Comparison of ENCODE assay signal across 1 cellular context in genomic region chr5:34411470-34412346, GRCh38.
TF ChIP-seq lines count a peak whose summit lies in the region.

No MANE protein-coding gene starts in this region.

TF ChIP-seq in H1, 55 proteins besides CTCF, POLR2A, EP300 and RAD21:
- TF ChIP-seq SUZ12 (IDR thresholded peaks at IDR 0.05; ENCODE audit: low read length) (no peak), EZH2 (IDR thresholded peaks at IDR 0.05; ENCODE audit: low read depth, low read length, severe bottlenecking) (no peak), HDAC2 (IDR thresholded peaks at IDR 0.05; ENCODE audit: borderline replicate concordance in 1 of 2, low read depth in 2 of 2, low read length in 2 of 2) (peak in 1 of 2 experiments; percentile 95; a peak in 2 of 4 replicates), ASH2L (IDR thresholded peaks at IDR 0.05; ENCODE audit: low read length) (no peak), RFX5 (IDR thresholded peaks at IDR 0.05; ENCODE audit: borderline replicate concordance, low read depth, low read length) (no peak), PHF8 (conservative IDR thresholded peaks at IDR 0.05; ENCODE audit: low read depth, low read length) (no peak), CEBPB (IDR thresholded peaks at IDR 0.05; ENCODE audit: low read depth, low read length) (no peak), KDM1A (IDR thresholded peaks at IDR 0.05; ENCODE audit: borderline replicate concordance, low read length) (no peak), GABPA (IDR thresholded peaks at IDR 0.05; ENCODE audit: borderline replicate concordance, insufficient read depth, low read length) (no peak), SRF (IDR thresholded peaks at IDR 0.05; ENCODE audit: low read depth, low read length) (no peak), ZNF274 (IDR thresholded peaks at IDR 0.05; ENCODE audit: borderline replicate concordance, extremely low read depth, low read length) (no peak), CBX5 (IDR thresholded peaks at IDR 0.05; ENCODE audit: low read depth, low read length) (no peak), SIX5 (IDR thresholded peaks at IDR 0.05; ENCODE audit: low read depth, low read length) (no peak), HDAC6 (IDR thresholded peaks at IDR 0.05; ENCODE audit: low read depth, low read length) (no peak), YY1 (IDR thresholded peaks at IDR 0.05; ENCODE audit: low read depth, low read length) (peak; percentile 43; the same call in 1 of the 2 replicates), TCF12 (IDR thresholded peaks at IDR 0.05; ENCODE audit: low read depth, low read length) (peak; percentile 97; the same call in 1 of the 2 replicates), SIRT6 (IDR thresholded peaks at IDR 0.05; ENCODE audit: low read length) (no peak), FOSL1 (IDR thresholded peaks at IDR 0.05; ENCODE audit: insufficient read depth, low read depth, low read length) (no peak), MAFK (IDR thresholded peaks at IDR 0.05; ENCODE audit: low read depth, low read length) (peak; percentile 64), SIN3A (conservative IDR thresholded peaks at IDR 0.05 in 1 of 2, IDR thresholded peaks at IDR 0.05 in 1 of 2; ENCODE audit: low read depth in 1 of 2, low read length in 2 of 2) (peak in 1 of 2 experiments; percentile 94; a peak in 3 of 4 replicates), NANOG (IDR thresholded peaks at IDR 0.05; ENCODE audit: insufficient read depth, low read depth, low read length, poor library complexity, severe bottlenecking) (peak; percentile 87), TAF7 (optimal IDR thresholded peaks at IDR 0.05; ENCODE audit: borderline replicate concordance, low read depth, low read length) (peak; percentile 28), CBX8 (IDR thresholded peaks at IDR 0.05; ENCODE audit: borderline replicate concordance, low read depth, low read length) (no peak), USF2 (IDR thresholded peaks at IDR 0.05; ENCODE audit: low read length) (no peak), CHD2 (IDR thresholded peaks at IDR 0.05; ENCODE audit: low read length) (no peak), BCL11A (IDR thresholded peaks at IDR 0.05; ENCODE audit: low read depth in 2 of 2, low read length in 2 of 2) (no peak), E2F6 (IDR thresholded peaks at IDR 0.05) (peak; percentile 45; the same call in 1 of the 2 replicates), RXRA (IDR thresholded peaks at IDR 0.05; ENCODE audit: insufficient read depth, low read depth, low read length) (0 out of 2 replicates have a peak, but pooled peaks have one; percentile 52), TBP (IDR thresholded peaks at IDR 0.05; ENCODE audit: low read depth, low read length) (peak; percentile 37; the same call in 1 of the 2 replicates), BRCA1 (IDR thresholded peaks at IDR 0.05; ENCODE audit: low read depth, low read length) (no peak), JUND (IDR thresholded peaks at IDR 0.05; ENCODE audit: low read length) (no peak), POLR2AphosphoS5 (IDR thresholded peaks at IDR 0.05; ENCODE audit: low read depth, low read length) (0 out of 2 replicates have a peak, but pooled peaks have one; percentile 44), RNF2 (IDR thresholded peaks at IDR 0.05; ENCODE audit: borderline replicate concordance, low read depth, low read length, missing control alignments, poor library complexity, severe bottlenecking) (no peak), RBBP5 (IDR thresholded peaks at IDR 0.05; ENCODE audit: borderline replicate concordance, low read depth, low read length) (0 out of 2 replicates have a peak, but pooled peaks have one; percentile 23), SP1 (IDR thresholded peaks at IDR 0.05; ENCODE audit: low read depth, low read length) (peak; percentile 77; the same call in 1 of the 2 replicates), KDM4A (IDR thresholded peaks at IDR 0.05; ENCODE audit: low read depth, low read length, severe bottlenecking) (no peak), POU5F1 (IDR thresholded peaks at IDR 0.05; ENCODE audit: low read depth, low read length) (peak; percentile 64; the same call in 1 of the 2 replicates), KDM5A (IDR thresholded peaks at IDR 0.05; ENCODE audit: low read length) (no peak), JUN (IDR thresholded peaks at IDR 0.05; ENCODE audit: low read depth, low read length) (no peak), SP2 (IDR thresholded peaks at IDR 0.05; ENCODE audit: low read length) (no peak), BACH1 (IDR thresholded peaks at IDR 0.05; ENCODE audit: low read length) (peak; percentile 64), ATF2 (IDR thresholded peaks at IDR 0.05; ENCODE audit: low read length) (peak; percentile 61; the same call in 1 of the 2 replicates), SP4 (IDR thresholded peaks at IDR 0.05; ENCODE audit: low read length) (no peak), TEAD4 (IDR thresholded peaks at IDR 0.05; ENCODE audit: low read depth, low read length) (peak; percentile 55; the same call in 1 of the 2 replicates), EGR1 (IDR thresholded peaks at IDR 0.05; ENCODE audit: borderline replicate concordance, low read depth, low read length) (no peak), TAF1 (IDR thresholded peaks at IDR 0.05; ENCODE audit: low read depth, low read length) (no peak), CREB1 (IDR thresholded peaks at IDR 0.05) (no peak), SAP30 (IDR thresholded peaks at IDR 0.05; ENCODE audit: insufficient read depth, insufficient replicate concordance, low read length) (no peak), GTF2F1 (IDR thresholded peaks at IDR 0.05; ENCODE audit: borderline replicate concordance, low read depth, low read length) (no peak), CHD1 (IDR thresholded peaks at IDR 0.05; ENCODE audit: low read depth, low read length) (no peak), NRF1 (IDR thresholded peaks at IDR 0.05; ENCODE audit: low read depth, low read length) (no peak), CTBP2 (IDR thresholded peaks at IDR 0.05; ENCODE audit: borderline replicate concordance, insufficient read depth, insufficient read length, low read length) (peak; percentile 73)
- TF ChIP-seq, protein P1, sequence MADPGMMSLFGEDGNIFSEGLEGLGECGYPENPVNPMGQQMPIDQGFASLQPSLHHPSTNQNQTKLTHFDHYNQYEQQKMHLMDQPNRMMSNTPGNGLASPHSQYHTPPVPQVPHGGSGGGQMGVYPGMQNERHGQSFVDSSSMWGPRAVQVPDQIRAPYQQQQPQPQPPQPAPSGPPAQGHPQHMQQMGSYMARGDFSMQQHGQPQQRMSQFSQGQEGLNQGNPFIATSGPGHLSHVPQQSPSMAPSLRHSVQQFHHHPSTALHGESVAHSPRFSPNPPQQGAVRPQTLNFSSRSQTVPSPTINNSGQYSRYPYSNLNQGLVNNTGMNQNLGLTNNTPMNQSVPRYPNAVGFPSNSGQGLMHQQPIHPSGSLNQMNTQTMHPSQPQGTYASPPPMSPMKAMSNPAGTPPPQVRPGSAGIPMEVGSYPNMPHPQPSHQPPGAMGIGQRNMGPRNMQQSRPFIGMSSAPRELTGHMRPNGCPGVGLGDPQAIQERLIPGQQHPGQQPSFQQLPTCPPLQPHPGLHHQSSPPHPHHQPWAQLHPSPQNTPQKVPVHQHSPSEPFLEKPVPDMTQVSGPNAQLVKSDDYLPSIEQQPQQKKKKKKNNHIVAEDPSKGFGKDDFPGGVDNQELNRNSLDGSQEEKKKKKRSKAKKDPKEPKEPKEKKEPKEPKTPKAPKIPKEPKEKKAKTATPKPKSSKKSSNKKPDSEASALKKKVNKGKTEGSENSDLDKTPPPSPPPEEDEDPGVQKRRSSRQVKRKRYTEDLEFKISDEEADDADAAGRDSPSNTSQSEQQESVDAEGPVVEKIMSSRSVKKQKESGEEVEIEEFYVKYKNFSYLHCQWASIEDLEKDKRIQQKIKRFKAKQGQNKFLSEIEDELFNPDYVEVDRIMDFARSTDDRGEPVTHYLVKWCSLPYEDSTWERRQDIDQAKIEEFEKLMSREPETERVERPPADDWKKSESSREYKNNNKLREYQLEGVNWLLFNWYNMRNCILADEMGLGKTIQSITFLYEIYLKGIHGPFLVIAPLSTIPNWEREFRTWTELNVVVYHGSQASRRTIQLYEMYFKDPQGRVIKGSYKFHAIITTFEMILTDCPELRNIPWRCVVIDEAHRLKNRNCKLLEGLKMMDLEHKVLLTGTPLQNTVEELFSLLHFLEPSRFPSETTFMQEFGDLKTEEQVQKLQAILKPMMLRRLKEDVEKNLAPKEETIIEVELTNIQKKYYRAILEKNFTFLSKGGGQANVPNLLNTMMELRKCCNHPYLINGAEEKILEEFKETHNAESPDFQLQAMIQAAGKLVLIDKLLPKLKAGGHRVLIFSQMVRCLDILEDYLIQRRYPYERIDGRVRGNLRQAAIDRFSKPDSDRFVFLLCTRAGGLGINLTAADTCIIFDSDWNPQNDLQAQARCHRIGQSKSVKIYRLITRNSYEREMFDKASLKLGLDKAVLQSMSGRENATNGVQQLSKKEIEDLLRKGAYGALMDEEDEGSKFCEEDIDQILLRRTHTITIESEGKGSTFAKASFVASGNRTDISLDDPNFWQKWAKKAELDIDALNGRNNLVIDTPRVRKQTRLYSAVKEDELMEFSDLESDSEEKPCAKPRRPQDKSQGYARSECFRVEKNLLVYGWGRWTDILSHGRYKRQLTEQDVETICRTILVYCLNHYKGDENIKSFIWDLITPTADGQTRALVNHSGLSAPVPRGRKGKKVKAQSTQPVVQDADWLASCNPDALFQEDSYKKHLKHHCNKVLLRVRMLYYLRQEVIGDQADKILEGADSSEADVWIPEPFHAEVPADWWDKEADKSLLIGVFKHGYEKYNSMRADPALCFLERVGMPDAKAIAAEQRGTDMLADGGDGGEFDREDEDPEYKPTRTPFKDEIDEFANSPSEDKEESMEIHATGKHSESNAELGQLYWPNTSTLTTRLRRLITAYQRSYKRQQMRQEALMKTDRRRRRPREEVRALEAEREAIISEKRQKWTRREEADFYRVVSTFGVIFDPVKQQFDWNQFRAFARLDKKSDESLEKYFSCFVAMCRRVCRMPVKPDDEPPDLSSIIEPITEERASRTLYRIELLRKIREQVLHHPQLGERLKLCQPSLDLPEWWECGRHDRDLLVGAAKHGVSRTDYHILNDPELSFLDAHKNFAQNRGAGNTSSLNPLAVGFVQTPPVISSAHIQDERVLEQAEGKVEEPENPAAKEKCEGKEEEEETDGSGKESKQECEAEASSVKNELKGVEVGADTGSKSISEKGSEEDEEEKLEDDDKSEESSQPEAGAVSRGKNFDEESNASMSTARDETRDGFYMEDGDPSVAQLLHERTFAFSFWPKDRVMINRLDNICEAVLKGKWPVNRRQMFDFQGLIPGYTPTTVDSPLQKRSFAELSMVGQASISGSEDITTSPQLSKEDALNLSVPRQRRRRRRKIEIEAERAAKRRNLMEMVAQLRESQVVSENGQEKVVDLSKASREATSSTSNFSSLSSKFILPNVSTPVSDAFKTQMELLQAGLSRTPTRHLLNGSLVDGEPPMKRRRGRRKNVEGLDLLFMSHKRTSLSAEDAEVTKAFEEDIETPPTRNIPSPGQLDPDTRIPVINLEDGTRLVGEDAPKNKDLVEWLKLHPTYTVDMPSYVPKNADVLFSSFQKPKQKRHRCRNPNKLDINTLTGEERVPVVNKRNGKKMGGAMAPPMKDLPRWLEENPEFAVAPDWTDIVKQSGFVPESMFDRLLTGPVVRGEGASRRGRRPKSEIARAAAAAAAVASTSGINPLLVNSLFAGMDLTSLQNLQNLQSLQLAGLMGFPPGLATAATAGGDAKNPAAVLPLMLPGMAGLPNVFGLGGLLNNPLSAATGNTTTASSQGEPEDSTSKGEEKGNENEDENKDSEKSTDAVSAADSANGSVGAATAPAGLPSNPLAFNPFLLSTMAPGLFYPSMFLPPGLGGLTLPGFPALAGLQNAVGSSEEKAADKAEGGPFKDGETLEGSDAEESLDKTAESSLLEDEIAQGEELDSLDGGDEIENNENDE (IDR thresholded peaks at IDR 0.05; ENCODE audit: insufficient replicate concordance, low read length) = peak; percentile 81
- TF ChIP-seq, protein P2, sequence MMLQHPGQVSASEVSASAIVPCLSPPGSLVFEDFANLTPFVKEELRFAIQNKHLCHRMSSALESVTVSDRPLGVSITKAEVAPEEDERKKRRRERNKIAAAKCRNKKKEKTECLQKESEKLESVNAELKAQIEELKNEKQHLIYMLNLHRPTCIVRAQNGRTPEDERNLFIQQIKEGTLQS (IDR thresholded peaks at IDR 0.05; ENCODE audit: insufficient read depth, low read depth, low read length) = no peak
- TF ChIP-seq, protein P3, sequence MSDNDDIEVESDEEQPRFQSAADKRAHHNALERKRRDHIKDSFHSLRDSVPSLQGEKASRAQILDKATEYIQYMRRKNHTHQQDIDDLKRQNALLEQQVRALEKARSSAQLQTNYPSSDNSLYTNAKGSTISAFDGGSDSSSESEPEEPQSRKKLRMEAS (IDR thresholded peaks at IDR 0.05) = peak; percentile 68
